ENCODE assay signal across 7 cellular contexts in genomic region chr12:108839011-108839889, GRCh38. TPM values are rescaled to one million over a fixed set of nuclear protein-coding genes. Genes with fewer than 3 reads are reported as not detected.
DNase-seq lines count a peak whose midpoint lies in the region; ATAC-seq and TF ChIP-seq lines count a peak whose summit lies in the region.

No MANE protein-coding gene starts in this region.

- peak overlapping the region; percentile 85 for H3K4ac ChIP-seq in IMR-90 (ENCODE audit: low read depth, low read length)

- TF ChIP-seq POLR2A in IMR-90 (IDR thresholded peaks at IDR 0.05; ENCODE audit: low read depth, low read length): no peak; the same call in 1 of the 2 replicates

- peaks cover 44% of the 10 kb centered on the region for H3K4me1 ChIP-seq in IMR-90 (ENCODE audit: control insufficient read depth, insufficient read depth, low read length)

- H3K56ac ChIP-seq in IMR-90 (ENCODE audit: extremely low read depth, insufficient read depth, low read length): peak overlapping the region; percentile 93

- H2BK20ac ChIP-seq in IMR-90 (ENCODE audit: low read depth, low read length): peak overlapping the region; percentile 97

- H3K14ac ChIP-seq in IMR-90 (replicated peaks; ENCODE audit: low read depth, low read length): peak overlapping the region; percentile 82

- peak overlapping the region; percentile 26 for H2BK15ac ChIP-seq in IMR-90 (ENCODE audit: low read depth, low read length)

- no peak for TF ChIP-seq CTCF in IMR-90 (conservative IDR thresholded peaks at IDR 0.05; ENCODE audit: low read depth, low read length)

- peak overlapping the region; percentile 89 for H2AK9ac ChIP-seq in IMR-90 (replicated peaks; ENCODE audit: low read depth, low read length, poor library complexity)

- peak overlapping the region; percentile 94 for H2BK5ac ChIP-seq in IMR-90 (ENCODE audit: low read depth, low read length, poor library complexity, severe bottlenecking)

- ATAC-seq in IMR-90 (ENCODE audit: low read depth): no peak
- ATAC-seq in GM21423 (IDR thresholded peaks at IDR 0.05; ENCODE audit: unreplicated experiment): no peak
- no peak for ATAC-seq in HG02610 (IDR thresholded peaks at IDR 0.05; ENCODE audit: unreplicated experiment)

- peak overlapping the region; percentile 80 for H3K23ac ChIP-seq in IMR-90 (ENCODE audit: low read depth, low read length)

- 0 out of 2 replicates have a peak overlapping the region, but pooled peaks have one; percentile 4 for H3K4me2 ChIP-seq in IMR-90 (ENCODE audit: low read depth, low read length)

- H4K5ac ChIP-seq in IMR-90 (ENCODE audit: low read depth, low read length): peak overlapping the region; percentile 86

- in situ Hi-C loops in IMR-90 (cut with MboI; ENCODE audit: low sequenced_read_pairs): no loop called here

- peak overlapping the region; percentile 46 for H3K9ac ChIP-seq in IMR-90 (ENCODE audit: low read depth, low read length)

- no peak for TF ChIP-seq RAD21 in IMR-90 (IDR thresholded peaks at IDR 0.05; ENCODE audit: low read length)

- H4K8ac ChIP-seq in IMR-90 (ENCODE audit: low read depth in 2 of 2, low read length in 2 of 2): peak overlapping the region; percentile 42 to 83

- peaks cover 44% of the 10 kb centered on the region for H3K36me3 ChIP-seq in IMR-90 (ENCODE audit: control insufficient read depth, insufficient read depth, low read length)

- H3K18ac ChIP-seq in IMR-90 (ENCODE audit: low read depth, low read length): peak overlapping the region; percentile 72

- TSS peak; percentile 100 for BruUV-seq in IMR-90 (replicated peaks; lab: Mats Ljungman, UMichigan)

- H3K27me3 ChIP-seq in IMR-90 (ENCODE audit: control insufficient read depth, insufficient read depth, low read length): no peaks in the 10 kb centered on the region

- no peaks in the 10 kb centered on the region for H3K9me3 ChIP-seq in IMR-90 (ENCODE audit: control insufficient read depth, insufficient read depth, low read length)

- POLR2A ChIA-PET in IMR-90 (lab: Charles Lee; ENCODE audit: unreplicated experiment): interaction anchor here (0.6 to 1.3 kb wide), 4 partner anchors 9 to 38 kb away, joined by 3 to 11 read pairs (median 5); no protein-coding TSS in a partner anchor

- peaks cover 4% of the 10 kb centered on the region for H4K20me1 ChIP-seq in IMR-90 (ENCODE audit: insufficient read depth, low read length)

- H3K4me3 ChIP-seq in IMR-90 (ENCODE audit: insufficient read depth, low read depth, low read length): no peak overlapping the region

- H4K91ac ChIP-seq in IMR-90 (ENCODE audit: insufficient read depth, low read depth, low read length): peak overlapping the region; percentile 91

- DNase-seq in IMR-90 (peak; percentile 58), iris pigment epithelial cell (ENCODE audit: low read depth) (peak; percentile 37), substantia nigra (lab: John Stamatoyannopoulos, UW) (peak in 1 of 49 donors; percentile 51), occipital lobe (lab: John Stamatoyannopoulos, UW) (no peak)

- peaks cover 33% of the 10 kb centered on the region for H3K9me1 ChIP-seq in IMR-90 (ENCODE audit: insufficient read depth, low read length)

- CTCF ChIA-PET in IMR-90 (lab: Yijun Ruan, JAX): interaction anchor here (0.9 to 1.3 kb wide), 3 partner anchors 13 to 60 kb away, joined by 3 read pairs; no protein-coding TSS in a partner anchor

- dilution Hi-C loops in IMR-90 (cut with HindIII; ENCODE audit: low sequenced_read_pairs, unreplicated experiment): no loop called here

- H2AFZ ChIP-seq in IMR-90 (replicated peaks; ENCODE audit: low read length, poor library complexity): peak overlapping the region; percentile 46

- intact Hi-C loops in IMR-90 (cut with micrococcal nuclease): no loop called here

- H3K27ac ChIP-seq in IMR-90 (ENCODE audit: insufficient read depth, low read length): peak overlapping the region; percentile 99
- peak overlapping the region; percentile 78 for H3K27ac ChIP-seq in angular gyrus (ENCODE audit: low read depth, low read length)
- H3K27ac ChIP-seq in substantia nigra (ENCODE audit: low read depth, low read length, poor library complexity, severe bottlenecking): peak overlapping the region; percentile 54

- peak overlapping the region; percentile 95 for H2BK120ac ChIP-seq in IMR-90 (ENCODE audit: low read depth, low read length)

- H3K79me1 ChIP-seq in IMR-90 (ENCODE audit: low read depth in 1 of 2, low read length in 2 of 2): peaks cover 28 to 70% of the 10 kb centered on the region in 2 experiments

- H2AK5ac ChIP-seq in IMR-90 (ENCODE audit: low read depth, low read length): peak overlapping the region; percentile 99

- WGBS in IMR-90 (ENCODE audit: extremely low coverage in 2 of 2, insufficient read length in 1 of 2), 2 experiments: no CpG with 5 or more reads among the region's 6 CpGs

TF ChIP-seq in IMR-90, 13 proteins besides CTCF, POLR2A, EP300 and RAD21:
- TF ChIP-seq RCOR1 (IDR thresholded peaks at IDR 0.05; ENCODE audit: insufficient replicate concordance, low read length) (no peak), MAFK (IDR thresholded peaks at IDR 0.05; ENCODE audit: low read depth, low read length) (no peak), ELK1 (IDR thresholded peaks at IDR 0.05; ENCODE audit: borderline replicate concordance, low read depth, low read length) (no peak), SMC3 (IDR thresholded peaks at IDR 0.05; ENCODE audit: low read depth, low read length) (no peak), BHLHE40 (IDR thresholded peaks at IDR 0.05; ENCODE audit: low read depth, low read length) (no peak), NFE2L2 (IDR thresholded peaks at IDR 0.05; ENCODE audit: low read depth, low read length) (no peak), USF2 (IDR thresholded peaks at IDR 0.05; ENCODE audit: low read depth, low read length) (no peak), MAZ (IDR thresholded peaks at IDR 0.05; ENCODE audit: borderline replicate concordance, low read depth, low read length) (no peak), RFX5 (IDR thresholded peaks at IDR 0.05; ENCODE audit: low read depth, low read length) (no peak), CEBPB (IDR thresholded peaks at IDR 0.05; ENCODE audit: low read depth, low read length) (no peak), CHD1 (IDR thresholded peaks at IDR 0.05; ENCODE audit: low read depth, low read length) (no peak; the same call in 1 of the 2 replicates), MXI1 (IDR thresholded peaks at IDR 0.05; ENCODE audit: borderline replicate concordance, low read depth, low read length) (no peak), FOS (IDR thresholded peaks at IDR 0.05; ENCODE audit: low read depth, low read length) (no peak)

RNA-seq across cellular contexts. Expression of gene SSH1, which starts 18.1 kb away (rescaled TPM):
- total RNA-seq in IMR-90 (2012; rRNA removed) (16.7 and 17.6 TPM in 2 replicates), occipital lobe (7.5 TPM)
- polyA plus RNA-seq in IMR-90 (2012; rRNA removed): 37.2 and 40.8 TPM in 2 replicates
- polyA plus RNA-seq in IMR-90 (2012; cell fraction: cytosol; rRNA removed): 14.1 and 19.4 TPM in 2 replicates
- 68.2 and 83.5 TPM in 2 replicates for polyA plus RNA-seq in IMR-90 (2012; cell fraction: nucleus; rRNA removed; ENCODE audit: low replicate concordance)

RNA-seq across cellular contexts. Expression of gene DAO, which starts 40.6 kb away (rescaled TPM):
- total RNA-seq in IMR-90 (2012; rRNA removed) (not detected in 2 replicates), occipital lobe (not detected)
- not detected in 2 replicates for polyA plus RNA-seq in IMR-90 (2012; rRNA removed)
- polyA plus RNA-seq in IMR-90 (2012; cell fraction: cytosol; rRNA removed): not detected in 2 replicates
- 0.11 TPM in 1 of 2 replicates, not detected in the other for polyA plus RNA-seq in IMR-90 (2012; cell fraction: nucleus; rRNA removed; ENCODE audit: low replicate concordance)
